ENCODE assay signal across 21 cellular contexts in genomic region chr1:206878456-206878855, GRCh38. TPM values are rescaled to one million over a fixed set of nuclear protein-coding genes. Genes with fewer than 3 reads are reported as not detected.
DNase-seq lines count a peak whose midpoint lies in the region; ATAC-seq and TF ChIP-seq lines count a peak whose summit lies in the region.
"Had no signal": no experiment of that assay in that cellular context is flagged by ENCODE, and none has a peak within 500 bp of the region (broad histone marks: within the 10 kb centered on the region; RNA-seq: fewer than 3 reads in every experiment).

No MANE protein-coding gene starts in this region.

- H3K9me3 ChIP-seq in cardiac muscle cell (ENCODE audit: low read depth) (peaks cover 4% of the 10 kb centered on the region), right atrium auricular region (peaks cover 4 to 23% of the 10 kb centered on the region in 2 donors)

- H3K27ac Mint-ChIP-seq in chondrocyte (ENCODE audit: unreplicated experiment): no peak overlapping the region
- H3K27ac Mint-ChIP-seq: activated naive CD8-positive, alpha-beta T cell treated with anti-CD3 and anti-CD28 coated beads for 36 hours; stimulated activated naive CD8-positive, alpha-beta T cell treated with anti-CD3 and anti-CD28 coated beads, Interleukin-15, amount 100 ng/mL, for 72 hours had no signal

- H3K27me3 ChIP-seq in cardiac muscle cell (no peaks in the 10 kb centered on the region), right atrium auricular region (no peaks in the 10 kb centered on the region)

- H3K36me3 ChIP-seq in cardiac muscle cell: no peaks in the 10 kb centered on the region
- no peaks in the 10 kb centered on the region for H3K36me3 ChIP-seq in right atrium auricular region
- H3K36me3 ChIP-seq: left ventricle myocardium inferior had no signal

- no peak overlapping the region for H3K4me3 Mint-ChIP-seq in chondrocyte (ENCODE audit: unreplicated experiment)
- H3K4me3 Mint-ChIP-seq: activated naive CD8-positive, alpha-beta T cell treated with anti-CD3 and anti-CD28 coated beads for 36 hours; stimulated activated naive CD8-positive, alpha-beta T cell treated with anti-CD3 and anti-CD28 coated beads, Interleukin-15, amount 100 ng/mL, for 72 hours had no signal

- ATAC-seq in GM18520 (IDR thresholded peaks at IDR 0.05; ENCODE audit: unreplicated experiment): no peak
- ATAC-seq: stimulated activated naive CD8-positive, alpha-beta T cell treated with anti-CD3 and anti-CD28 coated beads, Interleukin-15, amount 100 ng/mL, for 72 hours had no signal

- H3K4me1 Mint-ChIP-seq in chondrocyte (ENCODE audit: low read depth): no peaks in the 10 kb centered on the region

- H3K27me3 Mint-ChIP-seq in chondrocyte (ENCODE audit: low read depth): peaks cover 10% of the 10 kb centered on the region
- H3K27me3 Mint-ChIP-seq: activated naive CD8-positive, alpha-beta T cell treated with anti-CD3 and anti-CD28 coated beads for 36 hours; stimulated activated naive CD8-positive, alpha-beta T cell treated with anti-CD3 and anti-CD28 coated beads, Interleukin-15, amount 100 ng/mL, for 72 hours had no signal

- H3K4me3 ChIP-seq in cardiac muscle cell (no peak overlapping the region), right atrium auricular region (no peak overlapping the region), NB4 (ENCODE audit: low read depth, low read length) (no peak overlapping the region)
- H3K4me3 ChIP-seq: left ventricle myocardium inferior had no signal

- DNase-seq in cardiac muscle cell (ENCODE audit: low read depth in 1 of 2, low spot score in 1 of 2): no peak
- DNase-seq in right atrium auricular region (ENCODE audit: low spot score): no peak
- peak; percentile 8 for DNase-seq in NB4 (ENCODE audit: low read depth)
- no peak for DNase-seq in chondrocyte (ENCODE audit: low spot score)
- DNase-seq in NCI-H1417 (lab: John Stamatoyannopoulos, UW): no peak
- DNase-seq in activated naive CD4-positive, alpha-beta T cell treated with anti-CD3 and anti-CD28 coated beads, Interleukin-2, amount 50 U/mL, for 16 hours: no peak
- DNase-seq in HK-2 (ENCODE audit: unreplicated experiment): no peak
- DNase-seq: activated CD4-positive, alpha-beta T cell treated with anti-CD3 and anti-CD28 coated beads, Interleukin-2, amount 50 U/mL, for 1 hour; activated naive CD8-positive, alpha-beta T cell treated with anti-CD3 and anti-CD28 coated beads for 36 hours; activated T-cell treated with anti-CD3 and anti-CD28 coated beads, Interleukin-2, amount 50 U/mL, for 1 hour; Caco-2; central memory CD4-positive, alpha-beta T cell; left ventricle myocardium inferior; NCI-H1048; NK-92 treated with Interleukin-12 subunit alpha and Interleukin-12 subunit beta, amount 100 ng/mL, for 24 hours; SHP77 treated with DMSO at 0.1 percent for 48 hours; stimulated activated naive CD8-positive, alpha-beta T cell treated with anti-CD3 and anti-CD28 coated beads, Interleukin-15, amount 100 ng/mL, for 72 hours had no signal

- TF ChIP-seq POLR2A in NB4 (IDR thresholded peaks at IDR 0.05; ENCODE audit: extremely low read depth, insufficient read length): no peak

- no peaks in the 10 kb centered on the region for H3K36me3 Mint-ChIP-seq in chondrocyte (ENCODE audit: low read depth)

- peak; percentile 6 for TF ChIP-seq CTCF in cardiac muscle cell (IDR thresholded peaks at IDR 0.05; ENCODE audit: low read depth, low read length)
- TF ChIP-seq CTCF in right atrium auricular region (IDR thresholded peaks at IDR 0.05): no peak
- TF ChIP-seq CTCF in NB4 (IDR thresholded peaks at IDR 0.05; ENCODE audit: low read depth, low read length): peak; percentile 30
- TF ChIP-seq CTCF in chondrocyte (IDR thresholded peaks at IDR 0.05): peak; percentile 7

- no peaks in the 10 kb centered on the region for H3K4me1 ChIP-seq in cardiac muscle cell (ENCODE audit: low read depth)
- no peaks in the 10 kb centered on the region for H3K4me1 ChIP-seq in right atrium auricular region
- H3K4me1 ChIP-seq: Caco-2, left ventricle myocardium inferior had no signal

- H3K9me3 Mint-ChIP-seq in chondrocyte (ENCODE audit: low read depth): peaks cover 39% of the 10 kb centered on the region

- H3K27ac ChIP-seq in cardiac muscle cell: no peak overlapping the region
- H3K27ac ChIP-seq in right atrium auricular region: no peak overlapping the region
- H3K27ac ChIP-seq: left ventricle myocardium inferior had no signal

RNA-seq across cellular contexts. Expression of gene IL20, which starts 13.0 kb away (rescaled TPM):
- total RNA-seq in cardiac muscle cell (not detected in 2 replicates), right atrium auricular region (under 1 TPM in 1 of 2 donors, not detected in 1; 0.20 TPM), chondrocyte (not detected in 3 replicates)
- polyA plus RNA-seq in cardiac muscle cell: not detected in 2 replicates
- total RNA-seq: activated naive CD8-positive, alpha-beta T cell treated with anti-CD3 and anti-CD28 coated beads for 36 hours; Caco-2; frontal cortex; left ventricle myocardium inferior; pulmonary artery endothelial cell; urinary bladder had no signal
- polyA plus RNA-seq: urinary bladder had no signal

RNA-seq across cellular contexts. Expression of gene IL24, which starts 18.8 kb away (rescaled TPM):
- not detected in 2 replicates for total RNA-seq in cardiac muscle cell
- polyA plus RNA-seq in cardiac muscle cell: not detected in 2 replicates
- total RNA-seq in right atrium auricular region: 1 to 10 TPM in 1 of 2 donors, not detected in 1; 1.1 TPM
- total RNA-seq in chondrocyte: not detected in 3 replicates
- total RNA-seq: Caco-2, left ventricle myocardium inferior, pulmonary artery endothelial cell, urinary bladder had no signal

RNA-seq across cellular contexts. Expression of gene FCMR, which starts 43.3 kb away (rescaled TPM):
- total RNA-seq in cardiac muscle cell (not detected in 2 replicates), right atrium auricular region (1 to 10 TPM; 1.3 to 5.0 TPM), chondrocyte (not detected in 3 replicates)
- polyA plus RNA-seq in cardiac muscle cell: not detected in 2 replicates
- total RNA-seq: Caco-2, pulmonary artery endothelial cell had no signal

Comparison
In these comparisons a context has a peak if more than half of its experiments do, and no peak if none do; other contexts are left out.
1. CTCF ChIP-seq: peak in cardiac muscle cell (single experiment), NB4 (single experiment) and chondrocyte (single experiment); none in right atrium auricular region (0 of 2).